18 cellular contexts compared by ENCODE assay signal in the genomic region with DNA sequence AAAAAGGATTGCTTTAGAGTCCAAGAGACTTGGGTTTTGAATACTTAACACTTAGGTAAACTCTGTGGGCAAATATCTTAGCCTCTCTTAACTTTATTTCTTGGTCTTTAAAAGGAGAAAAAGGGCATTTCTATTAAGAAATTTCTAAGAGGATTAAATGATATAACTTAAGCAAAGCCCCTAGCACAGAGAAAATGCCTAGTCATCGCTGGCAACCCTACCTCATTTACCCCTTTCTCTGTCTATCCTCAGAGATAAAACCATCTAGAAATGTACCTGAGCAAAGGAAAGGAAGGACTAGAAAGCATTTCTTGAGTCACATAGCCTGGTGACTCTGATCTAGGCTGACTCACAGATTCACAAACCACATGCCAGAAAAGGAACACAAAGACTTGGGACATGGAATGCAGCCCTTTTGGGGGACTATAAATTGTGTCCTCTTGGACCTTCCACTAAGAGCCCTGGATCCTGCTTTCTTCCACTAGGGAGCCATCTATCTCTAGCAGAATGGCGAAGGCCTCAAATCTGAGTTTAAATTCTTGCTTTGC.
DNase-seq lines count a peak whose midpoint lies in the region; TF ChIP-seq lines count a peak whose summit lies in the region.
"Had no signal": no experiment of that assay in that cellular context is flagged by ENCODE, and none has a peak within 500 bp of the region (broad histone marks: within the 10 kb centered on the region; RNA-seq: fewer than 3 reads in every experiment).

No MANE protein-coding gene starts in this region.

- H3K4me1 Mint-ChIP-seq in MCF 10A (ENCODE audit: insufficient read depth, unreplicated experiment): peaks cover 8% of the 10 kb centered on the region
- H3K4me1 Mint-ChIP-seq: CD8-positive, alpha-beta memory T cell had no signal

- H3K27ac ChIP-seq in breast epithelium (no peak overlapping the region), RWPE1 (no peak overlapping the region), epithelial cell of prostate (peak overlapping the region; percentile 47), esophagus muscularis mucosa (replicated peaks in 1 of 4) (no peak overlapping the region)
- H3K27ac ChIP-seq: gastroesophageal sphincter had no signal

- H3K4me3 ChIP-seq in breast epithelium (no peak overlapping the region), esophagus muscularis mucosa (no peak overlapping the region)
- H3K4me3 ChIP-seq: gastroesophageal sphincter had no signal

- H3K27ac Mint-ChIP-seq in MCF 10A (ENCODE audit: low read depth, unreplicated experiment): no peak overlapping the region
- H3K27ac Mint-ChIP-seq: progenitor cell of endocrine pancreas; T-helper 1 cell treated with Interleukin-12 subunit alpha and Interleukin-12 subunit beta and Interleukin-4 antibody, amounts not matched to agents 30 μg/mL and 1 μg/mL, for 36 hours; type B pancreatic cell had no signal

- no peak for TF ChIP-seq EP300 in esophagus muscularis mucosa (IDR thresholded peaks at IDR 0.05)

- TF ChIP-seq CTCF in MCF 10A (IDR thresholded peaks at IDR 0.05; ENCODE audit: unreplicated experiment): no peak
- no peak for TF ChIP-seq CTCF in breast epithelium (IDR thresholded peaks at IDR 0.05)
- no peak for TF ChIP-seq CTCF in RWPE1 (conservative IDR thresholded peaks at IDR 0.05; ENCODE audit: low read depth)
- no peak for TF ChIP-seq CTCF in esophagus muscularis mucosa (IDR thresholded peaks at IDR 0.05)

- peaks cover 12% of the 10 kb centered on the region for H3K9me3 Mint-ChIP-seq in MCF 10A (ENCODE audit: unreplicated experiment)

- DNase-seq in MCF 10A (ENCODE audit: unreplicated experiment): peak; percentile 13
- DNase-seq in breast epithelium (ENCODE audit: low spot score in 2 of 2): no peak
- peak; percentile 28 for DNase-seq in RWPE1 (ENCODE audit: low spot score)
- DNase-seq in epithelial cell of prostate (ENCODE audit: low read depth, low spot score): no peak
- DNase-seq in NCI-H345 treated with DMSO at 0.1 percent for 48 hours (lab: John Stamatoyannopoulos, UW; ENCODE audit: unreplicated experiment): no peak
- no peak for DNase-seq in inferior parietal cortex (ENCODE audit: extremely low spot score)
- no peak for DNase-seq in esophagus muscularis mucosa (ENCODE audit: extremely low spot score)
- DNase-seq in NCI-H1105 (lab: John Stamatoyannopoulos, UW): no peak
- DNase-seq: 8988T; activated effector memory CD4-positive, alpha-beta T cell treated with Interleukin-2 at 50 U/mL for 16 hours; CD8-positive, alpha-beta memory T cell; GDM1; NCI-H82; stimulated activated naive CD8-positive, alpha-beta T cell treated with anti-CD3 and anti-CD28 coated beads, Interleukin-15, Interleukin-2, amounts not matched to agents 100 U/mL and 50 U/mL, for 24 hours had no signal

- no peaks in the 10 kb centered on the region for H3K27me3 Mint-ChIP-seq in MCF 10A (ENCODE audit: insufficient read depth, unreplicated experiment)

- H3K9me3 ChIP-seq in breast epithelium (peaks cover 4 to 12% of the 10 kb centered on the region in 2 donors), esophagus muscularis mucosa (peaks cover 0 to 24% (median 11%) of the 10 kb centered on the region in 4 donors)

- peaks cover 6% of the 10 kb centered on the region for H3K36me3 Mint-ChIP-seq in MCF 10A (ENCODE audit: insufficient read depth, unreplicated experiment)
- H3K36me3 Mint-ChIP-seq: type B pancreatic cell had no signal

- H3K4me3 Mint-ChIP-seq in MCF 10A (ENCODE audit: unreplicated experiment): no peak overlapping the region
- H3K4me3 Mint-ChIP-seq: CD8-positive, alpha-beta memory T cell; T-helper 1 cell treated with Interleukin-12 subunit alpha and Interleukin-12 subunit beta and Interleukin-4 antibody, amounts not matched to agents 30 μg/mL and 1 μg/mL, for 36 hours; type B pancreatic cell had no signal

- H3K36me3 ChIP-seq in breast epithelium: no peaks in the 10 kb centered on the region
- H3K36me3 ChIP-seq in esophagus muscularis mucosa: no peaks in the 10 kb centered on the region
- H3K36me3 ChIP-seq: gastroesophageal sphincter had no signal

- H3K27me3 ChIP-seq in breast epithelium (peaks cover 0 to under 1% of the 10 kb centered on the region in 2 donors), esophagus muscularis mucosa (peaks cover 0 to 1% (median 0%) of the 10 kb centered on the region in 4 donors)

- CTCF ChIA-PET in MCF 10A (lab: Yijun Ruan, JAX) (interaction anchor here (0.6 kb wide), 1 partner anchor 169 kb away, joined by 3 read pairs; no protein-coding TSS in a partner anchor), RWPE1 (lab: Yijun Ruan, JAX) (no interaction called here)

- no TSS peak for BruUV-seq in MCF 10A (replicated peaks; lab: Mats Ljungman, UMichigan)

- H3K4me1 ChIP-seq in breast epithelium (no peaks in the 10 kb centered on the region), esophagus muscularis mucosa (no peaks in the 10 kb centered on the region)
- H3K4me1 ChIP-seq: gastroesophageal sphincter had no signal

- 98% methylated on average over 2 of the region's 2 CpGs for WGBS in esophagus muscularis mucosa

- TF ChIP-seq POLR2A in breast epithelium (IDR thresholded peaks at IDR 0.05): no peak
- no peak for TF ChIP-seq POLR2A in esophagus muscularis mucosa (IDR thresholded peaks at IDR 0.05; ENCODE audit: low read depth)

- POLR2A ChIA-PET in MCF 10A (lab: Yijun Ruan, JAX): no interaction called here
- POLR2A ChIA-PET in RWPE1 (lab: Yijun Ruan, JAX; ENCODE audit: low non-redundant PET): no interaction called here

- intact Hi-C loops in MCF 10A (cut with micrococcal nuclease) (no loop called here), breast epithelium (cut with DNase I; ENCODE audit: low total_unique reads) (no loop called here), esophagus muscularis mucosa (cut with DNase I) (no loop called here)

Comparison
In these comparisons a context has a peak if more than half of its experiments do, and no peak if none do; other contexts are left out.
1. DNase-seq: peak in MCF 10A (single experiment) and RWPE1 (single experiment); none in breast epithelium (0 of 2), epithelial cell of prostate (single experiment), NCI-H345 treated with DMSO at 0.1 percent for 48 hours (single experiment), inferior parietal cortex (single experiment), esophagus muscularis mucosa (single experiment) and NCI-H1105 (single experiment).